ENCODE assay signal across 17 cellular contexts in the genomic region with DNA sequence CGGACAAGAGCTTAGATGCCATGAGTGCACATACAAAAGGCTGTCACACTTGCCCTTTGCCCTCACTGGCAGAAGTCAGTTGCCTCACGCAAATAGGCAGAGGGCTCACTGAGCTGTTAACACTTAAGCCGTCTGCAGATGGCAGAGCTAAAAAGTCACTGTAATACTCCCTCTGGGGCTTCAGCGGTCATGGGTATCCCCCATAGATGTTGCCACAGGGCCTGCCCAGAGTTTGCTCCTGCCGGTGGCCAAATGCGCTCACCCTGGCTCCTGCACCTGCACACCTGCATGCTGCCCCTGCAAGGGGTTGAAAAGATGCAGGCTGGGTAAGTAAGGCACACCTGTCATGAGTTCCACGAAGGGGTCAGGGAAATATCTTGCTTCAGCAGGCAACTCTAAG.
A peak's percentile ranks its signal among the peaks of the same experiment; 100 is the strongest.
DNase-seq lines count a peak whose midpoint lies in the region; ATAC-seq and TF ChIP-seq lines count a peak whose summit lies in the region.
"Had no signal": no experiment of that assay in that cellular context is flagged by ENCODE, and none has a peak within 500 bp of the region (broad histone marks: within the 10 kb centered on the region; RNA-seq: fewer than 3 reads in every experiment).

No MANE protein-coding gene starts in this region.

- ATAC-seq in aorta (ENCODE audit: low FRiP score) (peak; percentile 19), GM18870 (IDR thresholded peaks at IDR 0.05; ENCODE audit: unreplicated experiment) (no peak)
- ATAC-seq in activated T-helper 17 cell treated with anti-CD3 and anti-CD28 coated beads, Interleukin-2, amount 50 U/mL, for 72 hours (replicated peaks) = no peak
- ATAC-seq: A549 had no signal

- H3K9me3 ChIP-seq in aorta (ENCODE audit: control insufficient read depth, low read length) = peaks cover 2% of the 10 kb centered on the region
- H3K9me3 ChIP-seq: A549, Caco-2 had no signal

- no peaks in the 10 kb centered on the region for H3K4me1 ChIP-seq in aorta (ENCODE audit: control insufficient read depth in 1 of 2, insufficient read depth in 2 of 2, low read length in 2 of 2)
- H3K4me1 ChIP-seq: A549, Caco-2 had no signal

- H3K4me1 Mint-ChIP-seq in chondrocyte (ENCODE audit: low read depth) (no peaks in the 10 kb centered on the region), nephron progenitor cell (no peaks in the 10 kb centered on the region)
- no peaks in the 10 kb centered on the region for H3K4me1 Mint-ChIP-seq in activated T-helper 17 cell treated with anti-CD3 and anti-CD28 coated beads, Interleukin-2, amount 50 U/mL, for 72 hours
- H3K4me1 Mint-ChIP-seq: IgD-negative memory B cell had no signal

- no peak overlapping the region for H3K4me3 Mint-ChIP-seq in chondrocyte (ENCODE audit: unreplicated experiment)
- H3K4me3 Mint-ChIP-seq in nephron progenitor cell = no peak overlapping the region
- H3K4me3 Mint-ChIP-seq in activated T-helper 17 cell treated with anti-CD3 and anti-CD28 coated beads, Interleukin-2, amount 50 U/mL, for 72 hours = no peak overlapping the region
- H3K4me3 Mint-ChIP-seq: CD4-positive, alpha-beta T cell; IgD-negative memory B cell had no signal

- TF ChIP-seq CTCF in chondrocyte (IDR thresholded peaks at IDR 0.05) (no peak), nephron progenitor cell (IDR thresholded peaks at IDR 0.05) (no peak)

- WGBS in aorta, 2 donors = 81 to 82% methylated on average over 7 of the region's 7 CpGs

- DNase-seq in NCI-H82 (lab: John Stamatoyannopoulos, UW) = peak; percentile 2
- no peak for DNase-seq in NCI-H82 treated with DMSO at 0.1 percent for 48 hours (lab: John Stamatoyannopoulos, UW; ENCODE audit: unreplicated experiment)
- peak; percentile 63 for DNase-seq in chondrocyte (ENCODE audit: low spot score)
- DNase-seq in nephron progenitor cell = no peak
- no peak for DNase-seq in aorta
- DNase-seq in HuH-7.5 (ENCODE audit: low spot score) = no peak
- DNase-seq: AML-193; CD4-positive, alpha-beta T cell; GM23248; HCEC 1CT had no signal

- no peaks in the 10 kb centered on the region for H3K36me3 Mint-ChIP-seq in chondrocyte (ENCODE audit: low read depth)
- H3K36me3 Mint-ChIP-seq in nephron progenitor cell (ENCODE audit: low read depth) = no peaks in the 10 kb centered on the region
- H3K36me3 Mint-ChIP-seq in activated T-helper 17 cell treated with anti-CD3 and anti-CD28 coated beads, Interleukin-2, amount 50 U/mL, for 72 hours (ENCODE audit: low read depth) = no peaks in the 10 kb centered on the region
- H3K36me3 Mint-ChIP-seq: IgD-negative memory B cell had no signal

- no peak overlapping the region for H3K27ac ChIP-seq in aorta (ENCODE audit: low read depth in 1 of 2, low read length in 2 of 2)
- H3K27ac ChIP-seq: 22Rv1, A549, C4-2B, GM23248 had no signal

- H3K27ac Mint-ChIP-seq in chondrocyte (ENCODE audit: unreplicated experiment) (no peak overlapping the region), nephron progenitor cell (peak overlapping the region; percentile 27)
- H3K27ac Mint-ChIP-seq in activated T-helper 17 cell treated with anti-CD3 and anti-CD28 coated beads, Interleukin-2, amount 50 U/mL, for 72 hours = no peak overlapping the region
- H3K27ac Mint-ChIP-seq: CD4-positive, alpha-beta T cell; IgD-negative memory B cell had no signal

- H3K9me3 Mint-ChIP-seq in chondrocyte (ENCODE audit: low read depth) (peaks cover 10% of the 10 kb centered on the region), nephron progenitor cell (no peaks in the 10 kb centered on the region)
- H3K9me3 Mint-ChIP-seq in activated T-helper 17 cell treated with anti-CD3 and anti-CD28 coated beads, Interleukin-2, amount 50 U/mL, for 72 hours = no peaks in the 10 kb centered on the region

- no peaks in the 10 kb centered on the region for H3K36me3 ChIP-seq in aorta (ENCODE audit: control insufficient read depth in 1 of 2, insufficient read depth in 2 of 2, low read length in 1 of 2)

- no peaks in the 10 kb centered on the region for H3K27me3 ChIP-seq in aorta (ENCODE audit: control insufficient read depth in 1 of 2, insufficient read depth in 2 of 2, low read length in 1 of 2)

- no peak overlapping the region for H3K4me3 ChIP-seq in aorta (ENCODE audit: low read length in 2 of 2)
- H3K4me3 ChIP-seq: A549, GM23248 had no signal

- no peaks in the 10 kb centered on the region for H3K27me3 Mint-ChIP-seq in chondrocyte (ENCODE audit: low read depth)
- peaks cover 5% of the 10 kb centered on the region for H3K27me3 Mint-ChIP-seq in nephron progenitor cell (ENCODE audit: low read depth, poor library complexity)
- H3K27me3 Mint-ChIP-seq in activated T-helper 17 cell treated with anti-CD3 and anti-CD28 coated beads, Interleukin-2, amount 50 U/mL, for 72 hours = no peaks in the 10 kb centered on the region
- H3K27me3 Mint-ChIP-seq: CD4-positive, alpha-beta T cell; IgD-negative memory B cell had no signal

- intact Hi-C loops in aorta (cut with DNase I) = no loop called here

Comparison
In these comparisons a context has a peak if more than half of its experiments do, and no peak if none do; other contexts are left out.
1. DNase-seq: peak in NCI-H82 (single experiment) and chondrocyte (single experiment); none in NCI-H82 treated with DMSO at 0.1 percent for 48 hours (single experiment), nephron progenitor cell (single experiment), aorta (0 of 2) and HuH-7.5 (single experiment).